19 cellular contexts compared by ENCODE assay signal in genomic region chr7:29484280-29484679, GRCh38.
"Had no signal": no experiment of that assay in that cellular context is flagged by ENCODE, and none has a peak within 500 bp of the region (broad histone marks: within the 10 kb centered on the region; RNA-seq: fewer than 3 reads in every experiment).

No MANE protein-coding gene starts in this region.

- H3K4me1 Mint-ChIP-seq: activated naive CD8-positive, alpha-beta T cell treated with anti-CD3 and anti-CD28 coated beads, Interleukin-2, amount 50 U/mL, for 24 hours had no signal

- H3K27ac Mint-ChIP-seq: activated naive CD4-positive, alpha-beta T cell treated with anti-CD3 and anti-CD28 coated beads for 36 hours; activated naive CD8-positive, alpha-beta T cell treated with anti-CD3 and anti-CD28 coated beads, Interleukin-2, amount 50 U/mL, for 24 hours; activated T-helper 2 cell treated with anti-CD3 and anti-CD28 coated beads, Interferon-gamma antibody, Interleukin-2, Interleukin-4, amounts not matched to agents 10 μg/mL and 5 μg/mL and 100 μg/mL, durations not matched to agents 14 hours and 24 hours and 36 hours; natural killer cell had no signal

- H3K9me3 Mint-ChIP-seq: activated naive CD4-positive, alpha-beta T cell treated with anti-CD3 and anti-CD28 coated beads for 36 hours; activated naive CD8-positive, alpha-beta T cell treated with anti-CD3 and anti-CD28 coated beads, Interleukin-2, amount 50 U/mL, for 24 hours; activated T-helper 2 cell treated with anti-CD3 and anti-CD28 coated beads, Interferon-gamma antibody, Interleukin-2, Interleukin-4, amounts not matched to agents 10 μg/mL and 5 μg/mL and 100 μg/mL, durations not matched to agents 14 hours and 24 hours and 36 hours; natural killer cell had no signal

- H3K36me3 Mint-ChIP-seq: natural killer cell had no signal

- H3K27me3 ChIP-seq: esophagus squamous epithelium, heart left ventricle, neutrophil, thyroid gland had no signal

- H3K9ac ChIP-seq: parathyroid adenoma had no signal

- H3K4me3 Mint-ChIP-seq: activated naive CD4-positive, alpha-beta T cell treated with anti-CD3 and anti-CD28 coated beads for 36 hours; activated naive CD8-positive, alpha-beta T cell treated with anti-CD3 and anti-CD28 coated beads, Interleukin-2, amount 50 U/mL, for 24 hours; natural killer cell had no signal

- H2AFZ ChIP-seq: parathyroid adenoma had no signal

- H3K27ac ChIP-seq: neutrophil, parathyroid adenoma, thyroid gland had no signal

- H3K27me3 Mint-ChIP-seq: activated naive CD8-positive, alpha-beta T cell treated with anti-CD3 and anti-CD28 coated beads, Interleukin-2, amount 50 U/mL, for 24 hours had no signal

- H3K36me3 ChIP-seq: esophagus squamous epithelium, heart left ventricle, neutrophil, thyroid gland had no signal

- H3K79me2 ChIP-seq: parathyroid adenoma had no signal

- ATAC-seq: activated naive CD8-positive, alpha-beta T cell treated with anti-CD3 and anti-CD28 coated beads, Interleukin-2, amount 50 U/mL, for 24 hours; natural killer cell; SK-N-SH treated with all-trans-retinoic acid at 6 μM for 48 hours had no signal

- H3K4me1 ChIP-seq: parathyroid adenoma had no signal

- DNase-seq: activated CD4-positive, CD25-positive, alpha-beta regulatory T cell treated with anti-CD3 and anti-CD28 coated beads, Interleukin-2, amount 50 U/mL, for 72 hours; activated naive CD4-positive, alpha-beta T cell treated with anti-CD3 and anti-CD28 coated beads for 36 hours; activated naive CD8-positive, alpha-beta T cell treated with anti-CD3 and anti-CD28 coated beads, Interleukin-2, amount 50 U/mL, for 24 hours; activated T-cell treated with anti-CD3 and anti-CD28 coated beads for 4 hours; effector CD4-positive, alpha-beta T cell; esophagus squamous epithelium; mammary epithelial cell; natural killer cell; stimulated activated CD4-positive, alpha-beta T cell treated with anti-CD3 and anti-CD28 coated beads, Interleukin-4, amount 100 ng/mL, for 4 hours; stimulated activated CD8-positive, alpha-beta memory T cell treated with anti-CD3 and anti-CD28 coated beads, Interleukin-4, amount 100 ng/mL, for 48 hours; stimulated activated naive CD4-positive, alpha-beta T cell treated with Interleukin-2 at 50 U/mL for 16 hours; T-helper 1 cell; T1000; thyroid gland had no signal

- H3K4me3 ChIP-seq: thyroid gland had no signal

- H3K9me3 ChIP-seq: esophagus squamous epithelium, heart left ventricle, neutrophil, thyroid gland had no signal
